3 cellular contexts compared by ENCODE assay signal in the genomic region with DNA sequence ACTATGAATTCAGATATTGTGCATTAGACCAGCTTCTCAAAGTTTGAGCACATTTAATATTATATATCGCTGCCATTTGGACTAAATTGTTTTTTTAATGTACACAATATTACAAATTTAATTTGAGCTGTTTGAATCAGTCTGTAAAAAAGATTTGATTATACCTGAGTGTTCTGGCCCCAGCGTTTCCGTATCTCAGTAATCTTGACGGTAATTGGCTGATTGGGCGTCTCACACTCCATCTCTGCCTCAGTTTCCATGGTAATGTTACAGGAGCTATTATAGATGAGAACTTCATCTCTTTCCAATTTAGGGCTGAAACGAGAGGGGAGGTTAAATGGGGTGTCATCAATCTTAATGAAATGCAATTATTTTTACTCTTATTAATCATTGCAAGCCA.
"Had no signal": no experiment of that assay in that cellular context is flagged by ENCODE, and none has a peak within 500 bp of the region (broad histone marks: within the 10 kb centered on the region; RNA-seq: fewer than 3 reads in every experiment).

No MANE protein-coding gene starts in this region.

- DNase-seq: GDM1, GF-D8 had no signal

- ATAC-seq: GM12878 had no signal

- H3K4me3 ChIP-seq: GM12878 had no signal
